Comparison of ENCODE assay signal across 8 cellular contexts in the genomic region with DNA sequence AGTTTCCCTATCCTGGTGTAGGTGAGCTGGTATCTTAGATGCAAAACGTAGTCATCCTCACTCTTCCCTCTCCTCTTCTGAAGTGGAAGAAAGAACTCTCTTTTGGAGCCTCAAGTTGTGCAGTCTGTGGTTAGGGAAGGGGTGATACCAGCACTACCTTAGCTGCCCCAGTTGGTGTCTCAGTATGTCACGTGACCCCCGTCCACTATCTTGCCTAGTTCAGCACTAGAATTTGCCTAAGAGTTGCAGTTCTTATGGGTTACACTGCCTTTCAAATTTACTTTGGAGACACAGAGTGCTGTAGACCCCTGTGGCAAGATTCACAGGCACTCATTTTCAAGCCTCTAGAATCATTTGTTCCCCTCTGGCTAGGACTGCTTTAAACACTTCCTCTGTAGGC.
"Had no signal": no experiment of that assay in that cellular context is flagged by ENCODE, and none has a peak within 500 bp of the region (broad histone marks: within the 10 kb centered on the region; RNA-seq: fewer than 3 reads in every experiment).

No MANE protein-coding gene starts in this region.

- DNase-seq: GDM1, GF-D8 had no signal

- ATAC-seq: GM12878 had no signal

- H3K4me3 ChIP-seq: GM12878 had no signal

- FAIRE-seq: G401.6, GM12878, GM12891, GM12892, GM18507, GM19239 had no signal
